ENCODE assay signal across 6 cellular contexts in genomic region chr14:20427231-20428009, GRCh38.
DNase-seq lines count a peak whose midpoint lies in the region.

No MANE protein-coding gene starts in this region.

- DNase-seq in GDM1 (lab: John Stamatoyannopoulos, UW) (peak; percentile 72), HCEC 1CT (peak; percentile 66), NOMO-1 treated with dmso at 0.1 percent for 144 hours (lab: John Stamatoyannopoulos, UW; ENCODE audit: unreplicated experiment) (peak; percentile 91), globus pallidus (ENCODE audit: low spot score) (peak; percentile 45), COLO668 (lab: John Stamatoyannopoulos, UW; ENCODE audit: unreplicated experiment) (no peak), NCI-H187 (lab: John Stamatoyannopoulos, UW) (no peak)

Comparison
In these comparisons a context has a peak if more than half of its experiments do, and no peak if none do; other contexts are left out.
1. DNase-seq: peak in GDM1 (single experiment), HCEC 1CT (single experiment), NOMO-1 treated with dmso at 0.1 percent for 144 hours (single experiment) and globus pallidus (single experiment); none in COLO668 (single experiment) and NCI-H187 (0 of 2).